ENCODE assay signal across 9 cellular contexts in the genomic region with DNA sequence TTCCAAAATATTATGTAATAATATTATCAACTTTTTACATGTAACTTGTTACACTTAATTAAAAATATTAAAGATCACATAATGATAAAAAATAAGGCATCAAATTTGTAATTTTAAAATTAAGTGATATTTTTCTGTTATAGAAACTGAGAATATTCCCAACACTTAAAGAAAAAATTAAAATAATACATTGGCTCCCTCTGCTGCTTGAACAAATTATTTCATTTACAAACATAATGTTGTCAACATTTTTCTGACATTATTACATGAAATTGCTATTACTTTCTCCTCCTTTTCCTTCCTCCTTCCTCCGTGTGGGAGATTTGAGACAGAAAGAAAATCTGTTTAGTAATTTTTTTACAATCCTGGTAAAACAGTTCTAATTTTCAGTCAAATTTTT. TPM values are rescaled to one million over a fixed set of nuclear protein-coding genes. Genes with fewer than 3 reads are reported as not detected.
A peak's percentile ranks its signal among the peaks of the same experiment; 100 is the strongest.
DNase-seq lines count a peak whose midpoint lies in the region; TF ChIP-seq lines count a peak whose summit lies in the region.
"Had no signal": no experiment of that assay in that cellular context is flagged by ENCODE, and none has a peak within 500 bp of the region (broad histone marks: within the 10 kb centered on the region; RNA-seq: fewer than 3 reads in every experiment).

No MANE protein-coding gene starts in this region.

- no peaks in the 10 kb centered on the region for H3K36me3 ChIP-seq in BE2C

- peaks cover 2% of the 10 kb centered on the region for H3K4me1 Mint-ChIP-seq in neural crest cell
- no peaks in the 10 kb centered on the region for H3K4me1 Mint-ChIP-seq in activated CD4-positive, alpha-beta memory T cell treated with anti-CD3 and anti-CD28 coated beads for 36 hours (ENCODE audit: low read depth)

- intact Hi-C loops in activated CD4-positive, alpha-beta memory T cell treated with anti-CD3 and anti-CD28 coated beads for 36 hours (cut with micrococcal nuclease): no loop called here

- in situ Hi-C loops in GM13976 (cut with MboI; ENCODE audit: low sequenced_read_pairs, unreplicated experiment): no loop called here

- TF ChIP-seq CTCF in neural crest cell (conservative IDR thresholded peaks at IDR 0.05): peak; percentile 65
- no peak for TF ChIP-seq CTCF in BE2C (IDR thresholded peaks at IDR 0.05; ENCODE audit: low read depth, low read length)
- TF ChIP-seq CTCF in GM13976 (IDR thresholded peaks at IDR 0.05; ENCODE audit: borderline replicate concordance, control extremely low read depth, extremely low read depth, insufficient read depth, missing control alignments): no peak

- POLR2A ChIA-PET in activated CD4-positive, alpha-beta memory T cell treated with anti-CD3 and anti-CD28 coated beads for 36 hours (lab: Charles Lee): no interaction called here

- H3K9me3 ChIP-seq in BE2C: no peaks in the 10 kb centered on the region

- H3K9me3 Mint-ChIP-seq in neural crest cell: no peaks in the 10 kb centered on the region
- no peaks in the 10 kb centered on the region for H3K9me3 Mint-ChIP-seq in activated CD4-positive, alpha-beta memory T cell treated with anti-CD3 and anti-CD28 coated beads for 36 hours

- H3K27me3 Mint-ChIP-seq in neural crest cell (ENCODE audit: low read depth): no peaks in the 10 kb centered on the region
- H3K27me3 Mint-ChIP-seq in activated CD4-positive, alpha-beta memory T cell treated with anti-CD3 and anti-CD28 coated beads for 36 hours: no peaks in the 10 kb centered on the region

- H3K4me1 ChIP-seq in BE2C: no peaks in the 10 kb centered on the region

- H3K4me3 ChIP-seq in BE2C (ENCODE audit: low read depth, low read length): no peak overlapping the region

- CTCF ChIA-PET in activated CD4-positive, alpha-beta memory T cell treated with anti-CD3 and anti-CD28 coated beads for 36 hours (lab: Charles Lee): no interaction called here

- DNase-seq in GM04504 (ENCODE audit: low read depth) (peak; percentile 7), NCI-H1694 (lab: John Stamatoyannopoulos, UW) (peak; percentile 2), dermis blood vessel endothelial cell (peak; percentile 41), neural crest cell (ENCODE audit: low read depth, low spot score) (no peak), BE2C (no peak), GM13976 (ENCODE audit: low spot score) (no peak)
- DNase-seq in activated CD4-positive, alpha-beta memory T cell treated with anti-CD3 and anti-CD28 coated beads for 36 hours: no peak
- no peak for DNase-seq in activated CD4-positive, alpha-beta T cell treated with anti-CD3 and anti-CD28 coated beads for 48 hours
- DNase-seq: NCI-H187 treated with DMSO at 0.1 percent for 48 hours had no signal

- H3K27me3 ChIP-seq in BE2C: no peaks in the 10 kb centered on the region

- no peak overlapping the region for H3K27ac Mint-ChIP-seq in neural crest cell (ENCODE audit: unreplicated experiment)
- no peak overlapping the region for H3K27ac Mint-ChIP-seq in activated CD4-positive, alpha-beta memory T cell treated with anti-CD3 and anti-CD28 coated beads for 36 hours

- no peak overlapping the region for H3K4me3 Mint-ChIP-seq in neural crest cell
- H3K4me3 Mint-ChIP-seq in activated CD4-positive, alpha-beta memory T cell treated with anti-CD3 and anti-CD28 coated beads for 36 hours: no peak overlapping the region

- H3K36me3 Mint-ChIP-seq in neural crest cell (ENCODE audit: low read depth): no peaks in the 10 kb centered on the region
- H3K36me3 Mint-ChIP-seq in activated CD4-positive, alpha-beta memory T cell treated with anti-CD3 and anti-CD28 coated beads for 36 hours: no peaks in the 10 kb centered on the region

RNA-seq across cellular contexts. Expression of gene RNF180, which starts 42.3 kb away (rescaled TPM):
- total RNA-seq in dermis blood vessel endothelial cell (3.2 and 6.1 TPM in 2 replicates), neural crest cell (5.0 and 7.3 TPM in 2 replicates)
- not detected for total RNA-seq in activated CD4-positive, alpha-beta memory T cell treated with anti-CD3 and anti-CD28 coated beads for 36 hours
- polyA plus RNA-seq in BE2C (2012; ENCODE audit: insufficient read depth, insufficient read length, low read depth): not detected

Comparison
In these comparisons a context has a peak if more than half of its experiments do, and no peak if none do; other contexts are left out.
1. DNase-seq: peak in GM04504 (single experiment), NCI-H1694 (single experiment) and dermis blood vessel endothelial cell (single experiment); none in neural crest cell (single experiment), activated CD4-positive, alpha-beta memory T cell treated with anti-CD3 and anti-CD28 coated beads for 36 hours (single experiment), BE2C (single experiment), activated CD4-positive, alpha-beta T cell treated with anti-CD3 and anti-CD28 coated beads for 48 hours (single experiment) and GM13976 (single experiment).